In genomic region chr3:39781025-39781424, GRCh38 we compare ENCODE assay signal across 26 cellular contexts.
"Had no signal": no experiment of that assay in that cellular context is flagged by ENCODE, and none has a peak within 500 bp of the region (broad histone marks: within the 10 kb centered on the region; RNA-seq: fewer than 3 reads in every experiment).

No MANE protein-coding gene starts in this region.

- ATAC-seq: effector memory CD8-positive, alpha-beta T cell; esophagus mucosa; gastrocnemius medialis; heart right ventricle; lower lobe of right lung; mucosa of descending colon had no signal

- DNase-seq: cerebellar nuclear complex; colonic mucosa; cortex of kidney; effector CD8-positive, alpha-beta T cell; effector memory CD8-positive, alpha-beta T cell; endodermal cell; erythroblast; esophagus squamous epithelium; foreskin fibroblast; foreskin melanocyte; gastrocnemius medialis; glutamatergic neuron; head of caudate nucleus; heart right ventricle; hippocampal formation; immature natural killer cell; islet precursor cell; kidney; kidney glomerular epithelial cell; left ventricle myocardium inferior; lower lobe of right lung; mesenchymal stem cell had no signal

- FAIRE-seq: endometrium, kidney had no signal

- H3K4me3 ChIP-seq: colonic mucosa, esophagus squamous epithelium, gastrocnemius medialis, heart right ventricle, left ventricle myocardium inferior, lower lobe of right lung, mucosa of descending colon had no signal

- H3K27ac ChIP-seq: colonic mucosa, epithelial cell of prostate, esophagus squamous epithelium, heart right ventricle, left ventricle myocardium inferior, lower lobe of right lung had no signal

- H3K36me3 ChIP-seq: colonic mucosa, esophagus squamous epithelium, gastrocnemius medialis, heart right ventricle, left ventricle myocardium inferior, lower lobe of right lung had no signal

- H3K27me3 ChIP-seq: colonic mucosa, esophagus squamous epithelium, gastrocnemius medialis, heart right ventricle had no signal

- H3K4me1 ChIP-seq: esophagus squamous epithelium, lower lobe of right lung had no signal

- H3K9me3 ChIP-seq: colonic mucosa, esophagus squamous epithelium, gastrocnemius medialis, left ventricle myocardium inferior, lower lobe of right lung, mucosa of descending colon had no signal
